28 cellular contexts compared by ENCODE assay signal in genomic region chrX:119186763-119187162, GRCh38. TPM values are rescaled to one million over a fixed set of nuclear protein-coding genes. Genes with fewer than 3 reads are reported as not detected.
A peak's percentile ranks its signal among the peaks of the same experiment; 100 is the strongest.
DNase-seq lines count a peak whose midpoint lies in the region; ATAC-seq, FAIRE-seq and TF ChIP-seq lines count a peak whose summit lies in the region.
"Had no signal": no experiment of that assay in that cellular context is flagged by ENCODE, and none has a peak within 500 bp of the region (broad histone marks: within the 10 kb centered on the region; RNA-seq: fewer than 3 reads in every experiment).

No MANE protein-coding gene starts in this region.

- no peaks in the 10 kb centered on the region for H3K9me2 ChIP-seq in PC-9 (ENCODE audit: insufficient read depth)

- H3K9me3 ChIP-seq in PC-9 (ENCODE audit: insufficient read depth, low read depth) (no peaks in the 10 kb centered on the region), neuronal stem cell (replicated peaks in 1 of 2; ENCODE audit: control insufficient read depth in 2 of 2, insufficient read depth in 1 of 2, low read depth in 1 of 2, low read length in 2 of 2) (no peaks in the 10 kb centered on the region), upper lobe of right lung (no peaks in the 10 kb centered on the region)
- H3K9me3 ChIP-seq: BE2C had no signal

- no peak overlapping the region for H2BK12ac ChIP-seq in neuronal stem cell (ENCODE audit: low read length)

- H2BK120ac ChIP-seq in neuronal stem cell (ENCODE audit: low read depth, low read length), result no peak overlapping the region

- H3K4me1 ChIP-seq in PC-9 (replicated peaks; ENCODE audit: insufficient read depth), result no peaks in the 10 kb centered on the region
- no peaks in the 10 kb centered on the region for H3K4me1 ChIP-seq in neuronal stem cell (ENCODE audit: control insufficient read depth in 2 of 2, insufficient read depth in 1 of 2, low read depth in 1 of 2, low read length in 2 of 2)
- H3K4me1 ChIP-seq in upper lobe of right lung, result no peaks in the 10 kb centered on the region
- H3K4me1 ChIP-seq: BE2C had no signal

- CTCF ChIA-PET in PC-9 (lab: Charles Lee), result interaction anchor here (0.6 kb wide), 1 partner anchor 95 kb away, joined by 4 read pairs; no protein-coding TSS in a partner anchor

- TF ChIP-seq CTCF in PC-9 (conservative IDR thresholded peaks at IDR 0.05) (no peak), upper lobe of right lung (IDR thresholded peaks at IDR 0.05) (no peak), progenitor cell of endocrine pancreas (IDR thresholded peaks at IDR 0.05; ENCODE audit: unreplicated experiment) (no peak)

- no peak overlapping the region for H3K4me3 Mint-ChIP-seq in progenitor cell of endocrine pancreas (ENCODE audit: low read depth)
- H3K4me3 Mint-ChIP-seq: CD14-positive monocyte; CD8-positive, alpha-beta memory T cell had no signal

- intact Hi-C loops in PC-9 (cut with micrococcal nuclease; ENCODE audit: unreplicated experiment) (no loop called here), upper lobe of right lung (cut with DNase I) (no loop called here)

- no peak overlapping the region for H3K27ac Mint-ChIP-seq in progenitor cell of endocrine pancreas
- H3K27ac Mint-ChIP-seq: CD14-positive monocyte; CD8-positive, alpha-beta memory T cell had no signal

- H3K4me3 ChIP-seq in PC-9 (no peak overlapping the region), neuronal stem cell (ENCODE audit: low read length in 2 of 2) (no peak overlapping the region), upper lobe of right lung (no peak overlapping the region)
- H3K4me3 ChIP-seq: GM12878 had no signal

- no peaks in the 10 kb centered on the region for H3K27me3 Mint-ChIP-seq in progenitor cell of endocrine pancreas

- no peak for FAIRE-seq in urothelium cell line (lab: Jason Lieb, UNC)
- FAIRE-seq: GM12878, H1 had no signal

- H2BK15ac ChIP-seq in neuronal stem cell (ENCODE audit: low read length), result no peak overlapping the region

- no peak overlapping the region for H4K91ac ChIP-seq in neuronal stem cell (ENCODE audit: low read depth, low read length, poor library complexity)

- POLR2A ChIA-PET in PC-9 (lab: Charles Lee; ENCODE audit: unreplicated experiment), result interaction anchor here (0.6 kb wide), 1 partner anchor 57 kb away, joined by 3 read pairs; no protein-coding TSS in a partner anchor

- no peaks in the 10 kb centered on the region for H3K27me3 ChIP-seq in PC-9 (ENCODE audit: insufficient read depth, low read depth)
- peaks cover 0 to 4% (median 0%) of the 10 kb centered on the region in 3 experiments for H3K27me3 ChIP-seq in neuronal stem cell (ENCODE audit: control insufficient read depth in 3 of 3, insufficient read depth in 3 of 3, low read depth in 1 of 3, low read length in 3 of 3)
- no peaks in the 10 kb centered on the region for H3K27me3 ChIP-seq in upper lobe of right lung
- H3K27me3 ChIP-seq: BE2C had no signal

- no peak overlapping the region for H3K4ac ChIP-seq in neuronal stem cell (ENCODE audit: low read length)

- H3K27ac ChIP-seq in PC-9 (no peak overlapping the region), neuronal stem cell (replicated peaks; ENCODE audit: low read length) (no peak overlapping the region), upper lobe of right lung (no peak overlapping the region)
- H3K27ac ChIP-seq: 22Rv1, HL-60 had no signal

- H3K18ac ChIP-seq in neuronal stem cell (ENCODE audit: low read length), result no peak overlapping the region

- H2AFZ ChIP-seq in PC-9 (peak overlapping the region; percentile 57; the same call in 1 of the 2 replicates), neuronal stem cell (ENCODE audit: low read length) (peak overlapping the region; percentile 72)

- peak overlapping the region; percentile 36; the same call in 1 of the 2 replicates for H3K4me2 ChIP-seq in PC-9
- no peak overlapping the region for H3K4me2 ChIP-seq in neuronal stem cell (ENCODE audit: insufficient read depth, low read length, poor library complexity, severe bottlenecking)

- ATAC-seq in left lobe of liver, result peak; percentile 15
- ATAC-seq in upper lobe of right lung, result no peak
- ATAC-seq: GM12878 had no signal

- H2AK5ac ChIP-seq in neuronal stem cell (ENCODE audit: low read depth, low read length), result no peak overlapping the region

- H3K9me3 Mint-ChIP-seq in progenitor cell of endocrine pancreas (ENCODE audit: low read depth), result peaks cover 12% of the 10 kb centered on the region
- H3K9me3 Mint-ChIP-seq: CD8-positive, alpha-beta memory T cell had no signal

- H3K79me1 ChIP-seq in neuronal stem cell (ENCODE audit: low read depth, low read length), result no peaks in the 10 kb centered on the region

- BruUV-seq in PC-9 (replicated peaks; lab: Mats Ljungman, UMichigan), result no TSS peak

- no peak overlapping the region for H4K8ac ChIP-seq in neuronal stem cell (ENCODE audit: low read depth, low read length)

- H3K4me1 Mint-ChIP-seq in progenitor cell of endocrine pancreas (ENCODE audit: low read depth), result no peaks in the 10 kb centered on the region
- H3K4me1 Mint-ChIP-seq: CD14-positive monocyte; CD8-positive, alpha-beta memory T cell had no signal

- no peaks in the 10 kb centered on the region for H3F3A ChIP-seq in PC-9 (ENCODE audit: insufficient read depth, low read depth)

- no peak overlapping the region for H2BK5ac ChIP-seq in neuronal stem cell (ENCODE audit: low read length)

- no peak overlapping the region for H3K14ac ChIP-seq in neuronal stem cell (ENCODE audit: low read length)

- H3K79me2 ChIP-seq in PC-9 (ENCODE audit: low read depth), result no peaks in the 10 kb centered on the region

- H3K36me3 ChIP-seq in PC-9 (ENCODE audit: low read depth), result no peaks in the 10 kb centered on the region
- no peaks in the 10 kb centered on the region for H3K36me3 ChIP-seq in neuronal stem cell (replicated peaks in 1 of 2; ENCODE audit: control insufficient read depth in 2 of 2, insufficient read depth in 2 of 2, low read length in 2 of 2)
- H3K36me3 ChIP-seq in upper lobe of right lung, result no peaks in the 10 kb centered on the region
- H3K36me3 ChIP-seq: BE2C had no signal

- H3K9ac ChIP-seq in neuronal stem cell (ENCODE audit: low read depth, low read length, poor library complexity), result no peak overlapping the region

- no peak overlapping the region for H3K23ac ChIP-seq in neuronal stem cell (ENCODE audit: low read depth, low read length, poor library complexity)

- no peaks in the 10 kb centered on the region for H4K20me1 ChIP-seq in PC-9 (ENCODE audit: insufficient read depth)

- no peaks in the 10 kb centered on the region for H3K36me3 Mint-ChIP-seq in progenitor cell of endocrine pancreas (ENCODE audit: insufficient read depth)
- H3K36me3 Mint-ChIP-seq: CD14-positive monocyte; CD8-positive, alpha-beta memory T cell had no signal

- no CpG with 5 or more reads among the region's 8 CpGs for WGBS in neuronal stem cell (ENCODE audit: extremely low coverage in 2 of 2, insufficient read length in 2 of 2, insufficient replicate concordance in 1 of 2), 2 donors

- DNase-seq in NCI-H748 (lab: John Stamatoyannopoulos, UW; ENCODE audit: unreplicated experiment) (peak; percentile 13), NCI-H748 treated with DMSO at 0.1 percent for 48 hours (lab: John Stamatoyannopoulos, UW) (no peak), PC-9 (no peak), left lobe of liver (ENCODE audit: low spot score) (no peak), neuronal stem cell (ENCODE audit: low spot score) (no peak), urothelium cell line (ENCODE audit: low spot score) (no peak), upper lobe of right lung (no peak), progenitor cell of endocrine pancreas (ENCODE audit: low spot score, unreplicated experiment) (no peak)
- DNase-seq: ACHN; BE2C; CD8-positive, alpha-beta memory T cell; DMS 273 treated with DMSO at 0.1 percent for 48 hours; DMS79; EL; GDM1; HCEC 1CT; Kasumi-1; MV-4-11; NCI-H2029; NCI-H526 treated with DMSO at 0.1 percent for 48 hours; Right ventricle myocardium superior; RPMI8226 had no signal

RNA-seq across cellular contexts. Expression of gene PGRMC1, which starts 49.3 kb away (rescaled TPM):
- total RNA-seq in PC-9 (2021) (133 and 204 TPM in 2 replicates), left lobe of liver (267 TPM), upper lobe of right lung (74.9 TPM), progenitor cell of endocrine pancreas (144 and 147 TPM in 2 replicates)
- polyA plus RNA-seq in neuronal stem cell (2013, experiment 1 of 2), result 115 TPM
- 116 TPM for polyA plus RNA-seq in neuronal stem cell (2013, experiment 2 of 2)

RNA-seq across cellular contexts. Expression of gene KIAA1210, which starts 59.2 kb away (rescaled TPM):
- total RNA-seq in PC-9 (2021), result not detected in 2 replicates
- total RNA-seq in left lobe of liver, result not detected
- not detected for polyA plus RNA-seq in neuronal stem cell (2013, experiment 1 of 2)
- not detected for polyA plus RNA-seq in neuronal stem cell (2013, experiment 2 of 2)
- total RNA-seq in upper lobe of right lung, result not detected
- total RNA-seq in progenitor cell of endocrine pancreas, result not detected in 2 replicates
- total RNA-seq: CD8-positive, alpha-beta memory T cell; GM12878; H1; NCI-H460; Right ventricle myocardium superior had no signal
- polyA plus RNA-seq: CD14-positive monocyte; CD8-positive, alpha-beta memory T cell had no signal
